1 cellular context compared by ENCODE assay signal in genomic region chr2:96843538-96844268, GRCh38.
TF ChIP-seq lines count a peak whose summit lies in the region.

TSS of gene ANKRD23 (minus strand) at chr2:96844021. CDS start at chr2:96843992, 29 bp downstream.

TF ChIP-seq in neural cell, 6 proteins besides CTCF, POLR2A, EP300 and RAD21 (continued from another document):
- TF ChIP-seq REST (IDR thresholded peaks at IDR 0.05; ENCODE audit: borderline replicate concordance) (no peak), TAF1 (IDR thresholded peaks at IDR 0.05; ENCODE audit: low read depth) (no peak), POLR2AphosphoS5 (IDR thresholded peaks at IDR 0.05) (no peak)
